13 cellular contexts compared by ENCODE assay signal in the genomic region with DNA sequence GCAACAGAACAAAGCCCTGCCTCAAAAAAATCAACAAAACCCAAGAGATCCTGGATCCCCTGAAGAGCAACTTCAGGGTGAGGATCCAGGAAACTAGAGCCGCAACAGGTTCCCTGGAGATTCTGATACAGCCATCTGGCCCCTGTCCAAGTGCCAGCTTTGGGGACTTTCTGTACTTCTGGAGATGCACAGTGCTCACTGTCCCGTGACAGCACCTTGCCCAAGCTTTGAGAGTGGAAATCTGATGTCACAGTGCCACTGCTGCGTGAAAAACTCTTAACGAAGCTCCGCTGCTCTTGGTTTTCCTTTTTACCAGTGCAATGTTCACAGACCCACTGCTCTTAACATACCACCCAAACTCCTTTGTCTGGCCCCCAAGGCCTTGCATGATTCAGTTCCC.
A peak's percentile ranks its signal among the peaks of the same experiment; 100 is the strongest.
DNase-seq lines count a peak whose midpoint lies in the region; ATAC-seq and TF ChIP-seq lines count a peak whose summit lies in the region.
"Had no signal": no experiment of that assay in that cellular context is flagged by ENCODE, and none has a peak within 500 bp of the region (broad histone marks: within the 10 kb centered on the region; RNA-seq: fewer than 3 reads in every experiment).

No MANE protein-coding gene starts in this region.

- H3K4me3 Mint-ChIP-seq in activated T-cell treated with anti-CD3 and anti-CD28 coated beads, Interleukin-2, amount 50 U/mL, for 24 hours: no peak overlapping the region
- H3K4me3 Mint-ChIP-seq in stimulated activated naive B cell treated with anti-CD40 and anti-IgM and Interleukin-4, amounts not matched to agents 10 μg/mL and 1 μg/mL and 100 μg/mL, for 72 hours: peak overlapping the region; percentile 60 to 70
- H3K4me3 Mint-ChIP-seq: mesothelial cell of epicardium had no signal

- H3K27ac Mint-ChIP-seq in activated T-cell treated with anti-CD3 and anti-CD28 coated beads, Interleukin-2, amount 50 U/mL, for 24 hours: peak overlapping the region; percentile 75
- H3K27ac Mint-ChIP-seq in stimulated activated naive B cell treated with anti-CD40 and anti-IgM and Interleukin-4, amounts not matched to agents 10 μg/mL and 1 μg/mL and 100 μg/mL, for 72 hours: peak overlapping the region; percentile 95
- H3K27ac Mint-ChIP-seq: mesothelial cell of epicardium, progenitor cell of endocrine pancreas had no signal

- H3K27ac ChIP-seq in RWPE1 (peak overlapping the region; percentile 27), epithelial cell of prostate (peak overlapping the region; percentile 72)
- H3K27ac ChIP-seq: GM23248 had no signal

- no peak for DNase-seq in activated T-cell treated with anti-CD3 and anti-CD28 coated beads, Interleukin-2, amount 50 U/mL, for 24 hours
- no peak for DNase-seq in activated T-cell treated with anti-CD3 and anti-CD28 coated beads, Interleukin-2, amount 50 U/mL, for 1 hour
- DNase-seq in RWPE1 (ENCODE audit: low spot score) (no peak), epithelial cell of prostate (ENCODE audit: low read depth, low spot score) (no peak), amniotic stem cell (lab: John Stamatoyannopoulos, UW) (no peak), LoVo (ENCODE audit: low spot score) (no peak), NCI-H2029 treated with DMSO at 0.1 percent for 48 hours (lab: John Stamatoyannopoulos, UW) (no peak)
- DNase-seq in stimulated activated naive B cell treated with anti-CD40 and anti-IgM and Interleukin-4, amounts not matched to agents 10 μg/mL and 1 μg/mL and 100 μg/mL, for 72 hours: no peak
- DNase-seq: DND-41, NCI-H226 had no signal

- CTCF ChIA-PET in RWPE1 (lab: Yijun Ruan, JAX): interaction anchor here (0.8 to 1.3 kb wide), 2 partner anchors 8 to 17 kb away, joined by 3 to 5 read pairs; no protein-coding TSS in a partner anchor

- H3K27me3 Mint-ChIP-seq in activated T-cell treated with anti-CD3 and anti-CD28 coated beads, Interleukin-2, amount 50 U/mL, for 24 hours: no peaks in the 10 kb centered on the region
- H3K27me3 Mint-ChIP-seq in stimulated activated naive B cell treated with anti-CD40 and anti-IgM and Interleukin-4, amounts not matched to agents 10 μg/mL and 1 μg/mL and 100 μg/mL, for 72 hours: no peaks in the 10 kb centered on the region
- H3K27me3 Mint-ChIP-seq: progenitor cell of endocrine pancreas had no signal

- POLR2A ChIA-PET in RWPE1 (lab: Yijun Ruan, JAX; ENCODE audit: low non-redundant PET): no interaction called here

- ATAC-seq in stimulated activated naive B cell treated with anti-CD40 and anti-IgM and Interleukin-4, amounts not matched to agents 10 μg/mL and 1 μg/mL and 100 μg/mL, for 72 hours (replicated peaks): peak; percentile 83 to 89

- H3K9me3 Mint-ChIP-seq in activated T-cell treated with anti-CD3 and anti-CD28 coated beads, Interleukin-2, amount 50 U/mL, for 24 hours: no peaks in the 10 kb centered on the region
- H3K9me3 Mint-ChIP-seq in stimulated activated naive B cell treated with anti-CD40 and anti-IgM and Interleukin-4, amounts not matched to agents 10 μg/mL and 1 μg/mL and 100 μg/mL, for 72 hours: no peaks in the 10 kb centered on the region
- H3K9me3 Mint-ChIP-seq: mesothelial cell of epicardium had no signal

- peaks cover 83% of the 10 kb centered on the region for H3K36me3 Mint-ChIP-seq in activated T-cell treated with anti-CD3 and anti-CD28 coated beads, Interleukin-2, amount 50 U/mL, for 24 hours (ENCODE audit: low read depth)
- H3K36me3 Mint-ChIP-seq in stimulated activated naive B cell treated with anti-CD40 and anti-IgM and Interleukin-4, amounts not matched to agents 10 μg/mL and 1 μg/mL and 100 μg/mL, for 72 hours: peaks cover 38 to 50% of the 10 kb centered on the region in 2 donors

- TF ChIP-seq CTCF in RWPE1 (conservative IDR thresholded peaks at IDR 0.05; ENCODE audit: low read depth): no peak

- peaks cover 15% of the 10 kb centered on the region for H3K4me1 Mint-ChIP-seq in activated T-cell treated with anti-CD3 and anti-CD28 coated beads, Interleukin-2, amount 50 U/mL, for 24 hours (ENCODE audit: low read depth)
- peaks cover 18 to 32% of the 10 kb centered on the region in 2 donors for H3K4me1 Mint-ChIP-seq in stimulated activated naive B cell treated with anti-CD40 and anti-IgM and Interleukin-4, amounts not matched to agents 10 μg/mL and 1 μg/mL and 100 μg/mL, for 72 hours
- H3K4me1 Mint-ChIP-seq: mesothelial cell of epicardium had no signal
